1 cellular context compared by ENCODE assay signal in genomic region chr10:131842351-131843088, GRCh38.
TF ChIP-seq lines count a peak whose summit lies in the region.

No MANE protein-coding gene starts in this region.

TF ChIP-seq in SK-N-SH treated with all-trans-retinoic acid at 6 μM for 48 hours, 23 proteins besides CTCF, POLR2A, EP300 and RAD21 (continued from another document):
- TF ChIP-seq TSHZ2 (CRISPR knock-in tag; IDR thresholded peaks at IDR 0.05) (no peak), ARNTL (CRISPR knock-in tag; IDR thresholded peaks at IDR 0.05; ENCODE audit: borderline replicate concordance, low read depth) (no peak), BACH2 (CRISPR knock-in tag; IDR thresholded peaks at IDR 0.05; ENCODE audit: borderline replicate concordance) (no peak), SNAI2 (CRISPR knock-in tag; IDR thresholded peaks at IDR 0.05) (no peak), POU6F1 (CRISPR knock-in tag; IDR thresholded peaks at IDR 0.05; ENCODE audit: borderline replicate concordance, low read depth) (no peak), ZFP3 (CRISPR knock-in tag; IDR thresholded peaks at IDR 0.05) (no peak), TOX (CRISPR knock-in tag; IDR thresholded peaks at IDR 0.05; ENCODE audit: borderline replicate concordance) (no peak), ZC3H10 (CRISPR knock-in tag; IDR thresholded peaks at IDR 0.05) (no peak), OSR1 (CRISPR knock-in tag; IDR thresholded peaks at IDR 0.05) (no peak), ZNF8 (CRISPR knock-in tag; IDR thresholded peaks at IDR 0.05) (no peak), GLIS3 (CRISPR knock-in tag; IDR thresholded peaks at IDR 0.05) (no peak), ZNF565 (CRISPR knock-in tag; conservative IDR thresholded peaks at IDR 0.05; ENCODE audit: low read depth) (no peak), CREB5 (CRISPR knock-in tag; IDR thresholded peaks at IDR 0.05; ENCODE audit: low read depth) (no peak)
